Comparison of ENCODE assay signal across 16 cellular contexts in the genomic region with DNA sequence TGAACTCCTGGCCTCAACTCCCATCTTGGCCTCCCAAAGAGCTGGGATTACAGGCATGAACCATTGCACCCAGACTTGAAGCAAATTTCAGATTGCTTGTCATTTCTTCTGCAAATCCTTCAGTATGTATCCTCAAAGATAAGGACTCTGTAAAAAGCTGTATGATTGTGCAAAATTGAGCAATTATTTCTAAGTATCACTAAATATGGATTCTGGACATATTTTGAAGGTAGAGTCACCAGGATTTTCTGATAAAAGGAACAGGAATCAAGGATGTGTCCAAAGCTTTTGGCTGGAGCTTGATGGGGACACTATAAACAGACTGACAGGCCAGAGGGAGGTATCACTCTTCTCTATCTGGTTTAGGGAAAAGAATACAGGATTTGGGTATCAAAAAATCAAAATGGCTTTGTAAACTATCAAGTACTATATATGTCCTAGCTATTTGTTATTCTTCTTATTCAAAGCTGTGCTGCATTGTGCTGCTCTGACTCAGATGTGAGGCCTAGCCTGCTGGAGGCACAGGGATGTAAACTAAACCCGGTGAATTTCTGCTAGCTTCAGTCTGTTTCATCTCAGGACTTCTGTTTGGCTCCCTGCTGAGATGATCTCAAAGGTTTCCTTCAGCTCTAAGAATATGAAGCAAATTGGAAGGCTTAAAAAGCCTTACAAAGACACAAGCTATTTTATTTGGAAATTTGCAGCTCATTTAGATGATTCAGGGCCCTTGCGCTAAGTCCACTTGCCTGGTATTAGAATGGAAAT. TPM values are rescaled to one million over a fixed set of nuclear protein-coding genes. Genes with fewer than 3 reads are reported as not detected.
A peak's percentile ranks its signal among the peaks of the same experiment; 100 is the strongest.
DNase-seq lines count a peak whose midpoint lies in the region; ATAC-seq and TF ChIP-seq lines count a peak whose summit lies in the region.
"Had no signal": no experiment of that assay in that cellular context is flagged by ENCODE, and none has a peak within 500 bp of the region (broad histone marks: within the 10 kb centered on the region; RNA-seq: fewer than 3 reads in every experiment).

No MANE protein-coding gene starts in this region.

- TF ChIP-seq CTCF in PC-3 (conservative IDR thresholded peaks at IDR 0.05; ENCODE audit: low read depth, low read length) (no peak), cardiac fibroblast (IDR thresholded peaks at IDR 0.05; ENCODE audit: low read depth, low read length) (no peak), BE2C (IDR thresholded peaks at IDR 0.05; ENCODE audit: low read depth, low read length) (no peak)

- no peak for ATAC-seq in PC-3
- ATAC-seq in HG03175 (IDR thresholded peaks at IDR 0.05; ENCODE audit: unreplicated experiment), result no peak

- H3K4me3 ChIP-seq in PC-3 (ENCODE audit: low read length) (no peak overlapping the region), cardiac fibroblast (replicated peaks in 1 of 2; ENCODE audit: low read depth in 2 of 2, low read length in 2 of 2) (no peak overlapping the region), BE2C (ENCODE audit: low read depth, low read length) (no peak overlapping the region)
- H3K4me3 ChIP-seq: coronary artery, Peyer's patch, stomach had no signal

- H3K4me1 ChIP-seq in PC-3 (ENCODE audit: insufficient read depth, low read length) (peaks cover 42% of the 10 kb centered on the region), BE2C (no peaks in the 10 kb centered on the region)

- no peaks in the 10 kb centered on the region for H3K9me2 ChIP-seq in PC-3 (replicated peaks; ENCODE audit: low read length)

- H3K9me3 ChIP-seq in PC-3 (ENCODE audit: low read length) (no peaks in the 10 kb centered on the region), BE2C (no peaks in the 10 kb centered on the region)
- H3K9me3 ChIP-seq: neutrophil, Peyer's patch, stomach had no signal

- no TSS peak for BruUV-seq in PC-3 (replicated peaks; lab: Mats Ljungman, UMichigan)

- H3K36me3 ChIP-seq in PC-3 (ENCODE audit: low read depth, low read length) (peaks cover 56% of the 10 kb centered on the region), BE2C (peaks cover 49% of the 10 kb centered on the region)

- peaks cover 14% of the 10 kb centered on the region for H3F3A ChIP-seq in PC-3 (ENCODE audit: low read length, unreplicated experiment)

- H3K9ac ChIP-seq in PC-3 (ENCODE audit: low read length), result no peak overlapping the region

- CTCF ChIA-PET in PC-3 (lab: Charles Lee), result no interaction called here

- peak overlapping the region; percentile 75 for H3K27ac ChIP-seq in PC-3 (ENCODE audit: low read length)
- H3K27ac ChIP-seq: neutrophil, Peyer's patch had no signal

- POLR2A ChIA-PET in PC-3 (lab: Charles Lee; ENCODE audit: unreplicated experiment), result no interaction called here

- intact Hi-C loops in PC-3 (cut with micrococcal nuclease), result no loop called here

- H4K20me1 ChIP-seq in PC-3 (ENCODE audit: low read length), result peaks cover 43% of the 10 kb centered on the region

- peaks cover 31% of the 10 kb centered on the region for H3K79me2 ChIP-seq in PC-3 (ENCODE audit: low read length)

- peak; percentile 76 for DNase-seq in EH (ENCODE audit: low read depth)
- no peak for DNase-seq in PC-3
- peak; percentile 59 to 76 for DNase-seq in cardiac fibroblast (ENCODE audit: low read depth in 2 of 2)
- peak; percentile 60 for DNase-seq in non-pigmented ciliary epithelial cell (ENCODE audit: low read depth)
- no peak for DNase-seq in stimulated activated CD4-positive, alpha-beta T cell treated with anti-CD3 and anti-CD28 coated beads, Interleukin-12 subunit alpha, Interleukin-12 subunit beta, amount 100 ng/mL, for 4 hours
- DNase-seq in NCI-H510A treated with DMSO at 0.1 percent for 48 hours (lab: John Stamatoyannopoulos, UW), result no peak
- no peak for DNase-seq in BE2C
- DNase-seq: activated T-cell treated with anti-CD3 and anti-CD28 coated beads, Interleukin-2, amount 50 U/mL, for 4 hours; DMS153; NCI-H2171 treated with DMSO at 0.1 percent for 48 hours; Peyer's patch; stimulated activated CD4-positive, alpha-beta T cell treated with anti-CD3 and anti-CD28 coated beads, Interleukin-4, amount 100 ng/mL, for 24 hours; stomach had no signal

- no peak overlapping the region for H2AFZ ChIP-seq in PC-3 (ENCODE audit: low read length)

- no peak overlapping the region for H3K4me2 ChIP-seq in PC-3 (ENCODE audit: low read length)

- no peaks in the 10 kb centered on the region for H3K27me3 ChIP-seq in PC-3 (ENCODE audit: low read length)
- no peaks in the 10 kb centered on the region for H3K27me3 ChIP-seq in BE2C
- H3K27me3 ChIP-seq: neutrophil, Peyer's patch, stomach had no signal

RNA-seq across cellular contexts. Expression of gene RPS4X, which starts 8.3 kb away (rescaled TPM):
- 617 and 780 TPM in 2 replicates for total RNA-seq in PC-3 (2014; rRNA removed)
- 756 TPM for polyA plus RNA-seq in BE2C (2012; ENCODE audit: insufficient read depth, insufficient read length, low read depth)

RNA-seq across cellular contexts. Expression of gene ERCC6L, which starts 30.0 kb away (rescaled TPM):
- 13.0 and 14.6 TPM in 2 replicates for total RNA-seq in PC-3 (2014; rRNA removed)
- polyA plus RNA-seq in BE2C (2012; ENCODE audit: insufficient read depth, insufficient read length, low read depth), result 0.82 TPM

RNA-seq across cellular contexts. Expression of gene CITED1, which starts 36.9 kb away (rescaled TPM):
- total RNA-seq in PC-3 (2014; rRNA removed), result 0.40 and 1.8 TPM in 2 replicates
- 12.4 TPM for polyA plus RNA-seq in BE2C (2012; ENCODE audit: insufficient read depth, insufficient read length, low read depth)
- total RNA-seq: activated T-cell treated with anti-CD3 and anti-CD28 coated beads, Interleukin-2, amount 50 U/mL, for 4 hours; Peyer's patch had no signal

Comparison
In these comparisons a context has a peak if more than half of its experiments do, and no peak if none do; other contexts are left out.
1. DNase-seq: peak in EH (single experiment), cardiac fibroblast (2 of 2) and non-pigmented ciliary epithelial cell (single experiment); none in PC-3 (single experiment), stimulated activated CD4-positive, alpha-beta T cell treated with anti-CD3 and anti-CD28 coated beads, Interleukin-12 subunit alpha, Interleukin-12 subunit beta, amount 100 ng/mL, for 4 hours (single experiment), NCI-H510A treated with DMSO at 0.1 percent for 48 hours (single experiment) and BE2C (single experiment).